21 cellular contexts compared by ENCODE assay signal in genomic region chr9:123487944-123488343, GRCh38.
DNase-seq lines count a peak whose midpoint lies in the region; ATAC-seq, FAIRE-seq and TF ChIP-seq lines count a peak whose summit lies in the region.
"Had no signal": no experiment of that assay in that cellular context is flagged by ENCODE, and none has a peak within 500 bp of the region (broad histone marks: within the 10 kb centered on the region; RNA-seq: fewer than 3 reads in every experiment).

No MANE protein-coding gene starts in this region.

- H3K9ac ChIP-seq in HepG2 (ENCODE audit: insufficient read depth, low read depth, low read length) (no peak overlapping the region), H1 (replicated peaks in 1 of 4; ENCODE audit: extremely low read depth in 1 of 4, low read depth in 3 of 4, low read length in 3 of 4) (no peak overlapping the region), neuronal stem cell (ENCODE audit: low read depth, low read length, poor library complexity) (no peak overlapping the region)
- H3K9ac ChIP-seq: GM23248 had no signal

- no peak overlapping the region for H3K4me3 ChIP-seq in HepG2 (replicated peaks in 1 of 3; ENCODE audit: insufficient read depth in 1 of 3, low read depth in 2 of 3, low read length in 3 of 3)
- H3K4me3 ChIP-seq in right lobe of liver = no peak overlapping the region
- no peak overlapping the region for H3K4me3 ChIP-seq in H1 (ENCODE audit: extremely low read depth in 1 of 4, insufficient read depth in 2 of 4, low read depth in 3 of 4, low read length in 4 of 4)
- no peak overlapping the region for H3K4me3 ChIP-seq in neuronal stem cell (ENCODE audit: low read length in 2 of 2)
- H3K4me3 ChIP-seq: GM23248 had no signal

- H3K4me3 Mint-ChIP-seq in activated CD8-positive, alpha-beta T cell treated with anti-CD3 and anti-CD28 coated beads, Interleukin-2, amount 10 ng/mL, durations not matched to agents 7 days and 5 days = no peak overlapping the region
- H3K4me3 Mint-ChIP-seq: CD4-positive, CD25-positive, alpha-beta regulatory T cell had no signal

- POLR2A ChIA-PET in HepG2 (lab: Yijun Ruan, JAX) = no interaction called here
- POLR2A ChIA-PET in H1 (lab: Charles Lee; ENCODE audit: partially characterized antibody) = no interaction called here
- POLR2A ChIA-PET in activated CD8-positive, alpha-beta T cell treated with anti-CD3 and anti-CD28 coated beads, Interleukin-2, amount 10 ng/mL, durations not matched to agents 7 days and 5 days (lab: Charles Lee) = no interaction called here

- no peak overlapping the region for H3K14ac ChIP-seq in H1 (ENCODE audit: insufficient read length)
- no peak overlapping the region for H3K14ac ChIP-seq in neuronal stem cell (ENCODE audit: low read length)

- DNase-seq in HepG2 (ENCODE audit: low spot score) (no peak), right lobe of liver (no peak), H1 (ENCODE audit: low read depth in 1 of 2, low spot score in 2 of 2) (no peak), neuronal stem cell (ENCODE audit: low spot score) (peak; percentile 20), KBM-7 (no peak), NCI-H1694 (lab: John Stamatoyannopoulos, UW) (no peak)
- DNase-seq in activated CD8-positive, alpha-beta T cell treated with anti-CD3 and anti-CD28 coated beads, Interleukin-2, amount 10 ng/mL, durations not matched to agents 7 days and 5 days = no peak
- DNase-seq: 8988T; BE2C; Caco-2; CD4-positive, CD25-positive, alpha-beta regulatory T cell; GM23248; KG1; NCI-H1105 treated with DMSO at 0.1 percent for 48 hours; NCI-H187 treated with DMSO at 0.1 percent for 48 hours; NCI-H446; NK-92 treated with Interleukin-12 subunit alpha and Interleukin-12 subunit beta, amount 100 ng/mL, for 24 hours; Right ventricle myocardium superior had no signal

- H2AK5ac ChIP-seq in H1 (ENCODE audit: low read depth, low read length) (no peak overlapping the region), neuronal stem cell (ENCODE audit: low read depth, low read length) (no peak overlapping the region)

- H3K9me3 Mint-ChIP-seq in activated CD8-positive, alpha-beta T cell treated with anti-CD3 and anti-CD28 coated beads, Interleukin-2, amount 10 ng/mL, durations not matched to agents 7 days and 5 days (ENCODE audit: insufficient read depth) = no peaks in the 10 kb centered on the region
- H3K9me3 Mint-ChIP-seq: CD4-positive, CD25-positive, alpha-beta regulatory T cell had no signal

- H3K4me1 Mint-ChIP-seq in activated CD8-positive, alpha-beta T cell treated with anti-CD3 and anti-CD28 coated beads, Interleukin-2, amount 10 ng/mL, durations not matched to agents 7 days and 5 days (ENCODE audit: low read depth) = no peaks in the 10 kb centered on the region

- H3K36me3 Mint-ChIP-seq in activated CD8-positive, alpha-beta T cell treated with anti-CD3 and anti-CD28 coated beads, Interleukin-2, amount 10 ng/mL, durations not matched to agents 7 days and 5 days (ENCODE audit: low read depth) = no peaks in the 10 kb centered on the region
- H3K36me3 Mint-ChIP-seq: CD4-positive, CD25-positive, alpha-beta regulatory T cell had no signal

- peaks cover 1 to 6% of the 10 kb centered on the region in 2 experiments; a peak in 2 of 5 replicates for H3K36me3 ChIP-seq in HepG2 (replicated peaks in 1 of 2; ENCODE audit: control insufficient read depth in 1 of 2, insufficient read depth in 2 of 2, low read length in 2 of 2)
- H3K36me3 ChIP-seq in right lobe of liver = no peaks in the 10 kb centered on the region
- no peaks in the 10 kb centered on the region for H3K36me3 ChIP-seq in H1 (ENCODE audit: control insufficient read depth in 2 of 4, insufficient read depth in 4 of 4, low read length in 3 of 4)
- H3K36me3 ChIP-seq in neuronal stem cell (replicated peaks in 1 of 2; ENCODE audit: control insufficient read depth in 2 of 2, insufficient read depth in 2 of 2, low read length in 2 of 2) = no peaks in the 10 kb centered on the region
- H3K36me3 ChIP-seq: BE2C had no signal

- H3K23ac ChIP-seq in H1 (ENCODE audit: insufficient read length) = no peak overlapping the region
- H3K23ac ChIP-seq in neuronal stem cell (ENCODE audit: low read depth, low read length, poor library complexity) = no peak overlapping the region

- H3K56ac ChIP-seq in H1 (replicated peaks; ENCODE audit: insufficient read length, low read depth, low read length) = no peak overlapping the region

- no peak overlapping the region for H2BK20ac ChIP-seq in H1 (ENCODE audit: low read length)

- 100% methylated on average over 3 of the region's 5 CpGs for WGBS in HepG2 (ENCODE audit: low lambda C conversion rate)
- no CpG with 5 or more reads among the region's 5 CpGs for WGBS in right lobe of liver (ENCODE audit: insufficient coverage, low coverage, low lambda C conversion rate, missing lambda C conversion rate)
- 87% methylated on average over 5 of the region's 5 CpGs; no CpG with 5 or more reads in 1 of the 2 experiments for WGBS in H1 (ENCODE audit: extremely low coverage in 1 of 2, insufficient coverage in 1 of 2, insufficient read length in 1 of 2, insufficient replicate concordance in 2 of 2, low coverage in 1 of 2, low lambda C conversion rate in 2 of 2, missing lambda C conversion rate in 1 of 2), 2 experiments
- no CpG with 5 or more reads among the region's 5 CpGs for WGBS in neuronal stem cell (ENCODE audit: extremely low coverage in 2 of 2, insufficient read length in 2 of 2, insufficient replicate concordance in 1 of 2), 2 donors

- peak overlapping the region; percentile 38; the same call in 1 of the 2 replicates for H3K18ac ChIP-seq in H1 (ENCODE audit: extremely low read depth, low read length)
- H3K18ac ChIP-seq in neuronal stem cell (ENCODE audit: low read length) = no peak overlapping the region

- no peak overlapping the region for H4K91ac ChIP-seq in H1 (replicated peaks; ENCODE audit: insufficient read length, low read length)
- H4K91ac ChIP-seq in neuronal stem cell (ENCODE audit: low read depth, low read length, poor library complexity) = no peak overlapping the region

- TF ChIP-seq EP300 in HepG2 (IDR thresholded peaks at IDR 0.05; ENCODE audit: low read depth in 2 of 2, low read length in 2 of 2) (no peak), HepG2 (CRISPR knock-in tag; IDR thresholded peaks at IDR 0.05; ENCODE audit: borderline replicate concordance) (no peak), H1 (IDR thresholded peaks at IDR 0.05; ENCODE audit: borderline replicate concordance in 1 of 2, low read depth in 2 of 2, low read length in 2 of 2) (no peak)

- H3K79me2 ChIP-seq in HepG2 (ENCODE audit: insufficient read depth, low read length) (no peaks in the 10 kb centered on the region), H1 (ENCODE audit: control insufficient read depth in 1 of 2, insufficient read depth in 2 of 2, low read length in 2 of 2) (no peaks in the 10 kb centered on the region)

- TF ChIP-seq POLR2A in HepG2 (IDR thresholded peaks at IDR 0.05; ENCODE audit: insufficient read depth in 1 of 2, low read depth in 2 of 2, low read length in 2 of 2) (no peak), right lobe of liver (IDR thresholded peaks at IDR 0.05) (no peak), H1 (IDR thresholded peaks at IDR 0.05; ENCODE audit: control extremely low read depth in 1 of 2, low read depth in 2 of 2, low read length in 2 of 2) (no peak)

- H2BK12ac ChIP-seq in H1 (ENCODE audit: low read depth, low read length) (no peak overlapping the region), neuronal stem cell (ENCODE audit: low read length) (no peak overlapping the region)

- H3K4me2 ChIP-seq in HepG2 (ENCODE audit: low read depth, low read length) = no peak overlapping the region
- no peak overlapping the region for H3K4me2 ChIP-seq in H1 (ENCODE audit: insufficient read depth in 1 of 2, low read depth in 2 of 2, low read length in 2 of 2)
- H3K4me2 ChIP-seq in neuronal stem cell (ENCODE audit: insufficient read depth, low read length, poor library complexity, severe bottlenecking) = no peak overlapping the region

- H2BK120ac ChIP-seq in H1 (replicated peaks; ENCODE audit: low read depth, low read length) = no peak overlapping the region
- H2BK120ac ChIP-seq in neuronal stem cell (ENCODE audit: low read depth, low read length) = no peak overlapping the region

- ATAC-seq in HepG2 = no peak
- no peak for ATAC-seq in right lobe of liver
- no peak for ATAC-seq in HG02610 (IDR thresholded peaks at IDR 0.05; ENCODE audit: unreplicated experiment)
- ATAC-seq in activated CD8-positive, alpha-beta T cell treated with anti-CD3 and anti-CD28 coated beads, Interleukin-2, amount 10 ng/mL, durations not matched to agents 7 days and 5 days = no peak
- ATAC-seq: HCT116 had no signal

- no peak overlapping the region for H2BK15ac ChIP-seq in H1 (ENCODE audit: low read length)
- H2BK15ac ChIP-seq in neuronal stem cell (ENCODE audit: low read length) = no peak overlapping the region

- intact Hi-C loops in HepG2 (cut with micrococcal nuclease; ENCODE audit: unreplicated experiment) = no loop called here
- intact Hi-C loops in right lobe of liver (cut with DNase I) = no loop called here

- CTCF ChIA-PET in HepG2 (lab: Yijun Ruan, JAX; ENCODE audit: low intra/inter-chr PET ratio, low total read pairs) (no interaction called here), H1 (lab: Charles Lee; ENCODE audit: partially characterized antibody) (interaction anchor here (1.5 kb wide), 1 partner anchor 25 kb away, joined by 4 read pairs; no protein-coding TSS in a partner anchor)
- CTCF ChIA-PET in activated CD8-positive, alpha-beta T cell treated with anti-CD3 and anti-CD28 coated beads, Interleukin-2, amount 10 ng/mL, durations not matched to agents 7 days and 5 days (lab: Charles Lee) = no interaction called here

- no peak overlapping the region for H4K8ac ChIP-seq in H1 (ENCODE audit: extremely low read depth, insufficient read depth, low read length)
- no peak overlapping the region for H4K8ac ChIP-seq in neuronal stem cell (ENCODE audit: low read depth, low read length)

- no peak for TF ChIP-seq RAD21 in HepG2 (CRISPR knock-in tag; IDR thresholded peaks at IDR 0.05)
- no peak for TF ChIP-seq RAD21 in H1 (IDR thresholded peaks at IDR 0.05 in 1 of 2, conservative IDR thresholded peaks at IDR 0.05 in 1 of 2; ENCODE audit: low read depth in 2 of 2, low read length in 2 of 2)

- no peaks in the 10 kb centered on the region for H3K9me3 ChIP-seq in HepG2 (ENCODE audit: low read length)
- H3K9me3 ChIP-seq in right lobe of liver = no peaks in the 10 kb centered on the region
- no peaks in the 10 kb centered on the region for H3K9me3 ChIP-seq in H1 (ENCODE audit: insufficient read depth in 2 of 2, low read depth in 1 of 2, low read length in 1 of 2)
- no peaks in the 10 kb centered on the region for H3K9me3 ChIP-seq in neuronal stem cell (replicated peaks in 1 of 2; ENCODE audit: control insufficient read depth in 2 of 2, insufficient read depth in 1 of 2, low read depth in 1 of 2, low read length in 2 of 2)
- H3K9me3 ChIP-seq: BE2C, Caco-2 had no signal

- H3K27ac Mint-ChIP-seq in activated CD8-positive, alpha-beta T cell treated with anti-CD3 and anti-CD28 coated beads, Interleukin-2, amount 10 ng/mL, durations not matched to agents 7 days and 5 days = no peak overlapping the region

- H2AFZ ChIP-seq in HepG2 (ENCODE audit: low read length) = no peak overlapping the region
- no peak overlapping the region for H2AFZ ChIP-seq in H1 (ENCODE audit: low read length)
- peak overlapping the region; percentile 20 for H2AFZ ChIP-seq in neuronal stem cell (ENCODE audit: low read length)
- H2AFZ ChIP-seq: GM23248 had no signal

- H3K23me2 ChIP-seq in H1 (ENCODE audit: low read depth, low read length) = no peaks in the 10 kb centered on the region; the same call in 1 of the 2 replicates

- H4K5ac ChIP-seq in H1 (ENCODE audit: insufficient read length, low read depth, low read length) = no peak overlapping the region

- H2BK5ac ChIP-seq in H1 (ENCODE audit: low read depth, low read length) (no peak overlapping the region), neuronal stem cell (ENCODE audit: low read length) (no peak overlapping the region)

- H4K20me1 ChIP-seq in HepG2 (ENCODE audit: insufficient read depth, low read length) (no peaks in the 10 kb centered on the region), H1 (replicated peaks in 1 of 2; ENCODE audit: control insufficient read depth in 1 of 2, insufficient read depth in 2 of 2, low read length in 2 of 2) (no peaks in the 10 kb centered on the region)

- H3K4me1 ChIP-seq in HepG2 (ENCODE audit: insufficient read depth, low read length) = peaks cover 36% of the 10 kb centered on the region
- H3K4me1 ChIP-seq in right lobe of liver = peaks cover 0 to 29% (median 12%) of the 10 kb centered on the region in 4 donors
- H3K4me1 ChIP-seq in H1 (replicated peaks in 1 of 4; ENCODE audit: control insufficient read depth in 3 of 4, insufficient read depth in 4 of 4, low read length in 3 of 4) = peaks cover 6 to 18% (median 13%) of the 10 kb centered on the region in 4 experiments
- H3K4me1 ChIP-seq in neuronal stem cell (ENCODE audit: control insufficient read depth in 2 of 2, insufficient read depth in 1 of 2, low read depth in 1 of 2, low read length in 2 of 2) = peaks cover 22% of the 10 kb centered on the region in 2 donors
- H3K4me1 ChIP-seq: BE2C had no signal

- TF ChIP-seq CTCF in HepG2 (CRISPR knock-in tag; IDR thresholded peaks at IDR 0.05) (no peak), right lobe of liver (IDR thresholded peaks at IDR 0.05) (no peak), H1 (IDR thresholded peaks at IDR 0.05; ENCODE audit: control extremely low read depth in 1 of 3, insufficient read depth in 1 of 3, low read depth in 1 of 3, low read length in 3 of 3) (no peak)

- H3K27me3 Mint-ChIP-seq in activated CD8-positive, alpha-beta T cell treated with anti-CD3 and anti-CD28 coated beads, Interleukin-2, amount 10 ng/mL, durations not matched to agents 7 days and 5 days (ENCODE audit: low read depth) = no peaks in the 10 kb centered on the region
- H3K27me3 Mint-ChIP-seq: CD4-positive, CD25-positive, alpha-beta regulatory T cell had no signal

- FAIRE-seq in HepG2 (lab: Jason Lieb, UNC) (no peak), H1 (lab: Jason Lieb, UNC) (no peak)
- FAIRE-seq: G401.6 had no signal

- in situ Hi-C loops in HepG2 (cut with HindIII; ENCODE audit: extremely low pct_ligation_motif_present, low pct_unique_long_range_greater_than_20kb) = no loop called here
- in situ Hi-C loops in KBM-7 (cut with MboI; ENCODE audit: low pct_unique_long_range_greater_than_20kb, low sequenced_read_pairs) = no loop called here

- peaks cover 3% of the 10 kb centered on the region; the same call in 1 of the 2 replicates for H3K79me1 ChIP-seq in H1 (ENCODE audit: low read depth, low read length)
- no peaks in the 10 kb centered on the region for H3K79me1 ChIP-seq in neuronal stem cell (ENCODE audit: low read depth, low read length)

- H3K27ac ChIP-seq in HepG2 (ENCODE audit: extremely low read length, insufficient read depth, low read length) = no peak overlapping the region
- H3K27ac ChIP-seq in right lobe of liver = no peak overlapping the region
- no peak overlapping the region for H3K27ac ChIP-seq in H1 (ENCODE audit: low read depth, low read length)
- no peak overlapping the region for H3K27ac ChIP-seq in neuronal stem cell (replicated peaks; ENCODE audit: low read length)
- H3K27ac ChIP-seq: GM23248 had no signal

- H3K27me3 ChIP-seq in HepG2 (ENCODE audit: control insufficient read depth in 1 of 2, insufficient read depth in 2 of 2, low read length in 2 of 2) = no peaks in the 10 kb centered on the region
- no peaks in the 10 kb centered on the region for H3K27me3 ChIP-seq in right lobe of liver
- no peaks in the 10 kb centered on the region; a peak in 1 of 7 replicates for H3K27me3 ChIP-seq in H1 (replicated peaks in 1 of 4; ENCODE audit: control insufficient read depth in 3 of 4, extremely low read depth in 1 of 4, insufficient read depth in 3 of 4, low read length in 3 of 4)
- no peaks in the 10 kb centered on the region for H3K27me3 ChIP-seq in neuronal stem cell (ENCODE audit: control insufficient read depth in 3 of 3, insufficient read depth in 3 of 3, low read depth in 1 of 3, low read length in 3 of 3)
- H3K27me3 ChIP-seq: BE2C had no signal

- no TSS peak for BruUV-seq in HepG2 (replicated peaks; lab: Mats Ljungman, UMichigan)

- H3K4ac ChIP-seq in H1 (replicated peaks; ENCODE audit: insufficient read length, low read depth, low read length) (no peak overlapping the region), neuronal stem cell (ENCODE audit: low read length) (no peak overlapping the region)
